In the genomic region with DNA sequence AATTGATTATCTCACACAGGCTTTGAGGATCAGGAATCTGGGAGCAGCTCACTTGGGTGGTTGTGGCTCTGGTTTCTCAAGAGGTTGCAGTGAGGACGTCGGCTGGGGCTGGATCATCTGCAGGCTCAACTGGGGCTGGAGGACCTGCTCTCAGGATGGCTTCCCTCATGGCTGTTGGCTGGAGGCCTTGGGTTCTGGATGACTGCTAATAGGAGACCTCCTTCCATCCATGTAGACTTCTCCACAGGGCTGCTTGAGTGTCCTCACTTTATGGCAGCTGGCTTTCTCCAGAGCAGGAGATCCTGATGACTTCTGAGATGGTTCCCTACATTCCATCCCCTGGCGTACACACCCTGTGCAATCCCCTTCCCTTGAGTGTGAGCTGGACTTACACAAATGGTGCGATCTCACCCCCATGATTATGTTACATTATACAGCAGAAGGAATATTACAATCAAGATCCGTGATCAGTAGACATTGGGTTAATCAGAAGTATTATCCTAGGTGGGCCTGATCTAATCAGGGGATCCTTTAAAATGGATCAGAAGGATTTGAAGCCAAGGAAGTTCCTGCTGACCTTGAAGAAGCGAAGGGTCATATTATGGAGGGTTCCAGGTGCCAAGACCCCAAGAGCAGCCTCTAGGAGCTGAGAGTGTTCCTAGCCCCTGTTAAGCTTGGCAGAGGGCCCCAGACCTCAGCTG, we compare ENCODE assay signal across 1 cellular context.
TF ChIP-seq lines count a peak whose summit lies in the region.

No MANE protein-coding gene starts in this region.

TF ChIP-seq in GM12878, 131 proteins besides CTCF, POLR2A, EP300 and RAD21:
- TF ChIP-seq, protein P1, sequence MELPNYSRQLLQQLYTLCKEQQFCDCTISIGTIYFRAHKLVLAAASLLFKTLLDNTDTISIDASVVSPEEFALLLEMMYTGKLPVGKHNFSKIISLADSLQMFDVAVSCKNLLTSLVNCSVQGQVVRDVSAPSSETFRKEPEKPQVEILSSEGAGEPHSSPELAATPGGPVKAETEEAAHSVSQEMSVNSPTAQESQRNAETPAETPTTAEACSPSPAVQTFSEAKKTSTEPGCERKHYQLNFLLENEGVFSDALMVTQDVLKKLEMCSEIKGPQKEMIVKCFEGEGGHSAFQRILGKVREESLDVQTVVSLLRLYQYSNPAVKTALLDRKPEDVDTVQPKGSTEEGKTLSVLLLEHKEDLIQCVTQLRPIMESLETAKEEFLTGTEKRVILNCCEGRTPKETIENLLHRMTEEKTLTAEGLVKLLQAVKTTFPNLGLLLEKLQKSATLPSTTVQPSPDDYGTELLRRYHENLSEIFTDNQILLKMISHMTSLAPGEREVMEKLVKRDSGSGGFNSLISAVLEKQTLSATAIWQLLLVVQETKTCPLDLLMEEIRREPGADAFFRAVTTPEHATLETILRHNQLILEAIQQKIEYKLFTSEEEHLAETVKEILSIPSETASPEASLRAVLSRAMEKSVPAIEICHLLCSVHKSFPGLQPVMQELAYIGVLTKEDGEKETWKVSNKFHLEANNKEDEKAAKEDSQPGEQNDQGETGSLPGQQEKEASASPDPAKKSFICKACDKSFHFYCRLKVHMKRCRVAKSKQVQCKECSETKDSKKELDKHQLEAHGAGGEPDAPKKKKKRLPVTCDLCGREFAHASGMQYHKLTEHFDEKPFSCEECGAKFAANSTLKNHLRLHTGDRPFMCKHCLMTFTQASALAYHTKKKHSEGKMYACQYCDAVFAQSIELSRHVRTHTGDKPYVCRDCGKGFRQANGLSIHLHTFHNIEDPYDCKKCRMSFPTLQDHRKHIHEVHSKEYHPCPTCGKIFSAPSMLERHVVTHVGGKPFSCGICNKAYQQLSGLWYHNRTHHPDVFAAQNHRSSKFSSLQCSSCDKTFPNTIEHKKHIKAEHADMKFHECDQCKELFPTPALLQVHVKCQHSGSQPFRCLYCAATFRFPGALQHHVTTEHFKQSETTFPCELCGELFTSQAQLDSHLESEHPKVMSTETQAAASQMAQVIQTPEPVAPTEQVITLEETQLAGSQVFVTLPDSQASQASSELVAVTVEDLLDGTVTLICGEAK (IDR thresholded peaks at IDR 0.05; ENCODE audit: borderline replicate concordance): no peak
- TF ChIP-seq CBX3 (IDR thresholded peaks at IDR 0.05; ENCODE audit: borderline replicate concordance, low read depth) (no peak), ZNF384 (IDR thresholded peaks at IDR 0.05; ENCODE audit: borderline replicate concordance, low read depth, low read length) (no peak), LARP7 (IDR thresholded peaks at IDR 0.05) (no peak)
- TF ChIP-seq, protein P2, sequence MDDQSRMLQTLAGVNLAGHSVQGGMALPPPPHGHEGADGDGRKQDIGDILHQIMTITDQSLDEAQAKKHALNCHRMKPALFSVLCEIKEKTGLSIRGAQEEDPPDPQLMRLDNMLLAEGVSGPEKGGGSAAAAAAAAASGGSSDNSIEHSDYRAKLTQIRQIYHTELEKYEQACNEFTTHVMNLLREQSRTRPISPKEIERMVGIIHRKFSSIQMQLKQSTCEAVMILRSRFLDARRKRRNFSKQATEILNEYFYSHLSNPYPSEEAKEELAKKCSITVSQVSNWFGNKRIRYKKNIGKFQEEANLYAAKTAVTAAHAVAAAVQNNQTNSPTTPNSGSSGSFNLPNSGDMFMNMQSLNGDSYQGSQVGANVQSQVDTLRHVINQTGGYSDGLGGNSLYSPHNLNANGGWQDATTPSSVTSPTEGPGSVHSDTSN (IDR thresholded peaks at IDR 0.05; ENCODE audit: insufficient replicate concordance, low read depth, low read length): no peak
- TF ChIP-seq, protein P3, sequence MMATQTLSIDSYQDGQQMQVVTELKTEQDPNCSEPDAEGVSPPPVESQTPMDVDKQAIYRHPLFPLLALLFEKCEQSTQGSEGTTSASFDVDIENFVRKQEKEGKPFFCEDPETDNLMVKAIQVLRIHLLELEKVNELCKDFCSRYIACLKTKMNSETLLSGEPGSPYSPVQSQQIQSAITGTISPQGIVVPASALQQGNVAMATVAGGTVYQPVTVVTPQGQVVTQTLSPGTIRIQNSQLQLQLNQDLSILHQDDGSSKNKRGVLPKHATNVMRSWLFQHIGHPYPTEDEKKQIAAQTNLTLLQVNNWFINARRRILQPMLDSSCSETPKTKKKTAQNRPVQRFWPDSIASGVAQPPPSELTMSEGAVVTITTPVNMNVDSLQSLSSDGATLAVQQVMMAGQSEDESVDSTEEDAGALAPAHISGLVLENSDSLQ (IDR thresholded peaks at IDR 0.05): no peak
